31 cellular contexts compared by ENCODE assay signal in genomic region chr15:27092404-27092803, GRCh38.
"Had no signal": no experiment of that assay in that cellular context is flagged by ENCODE, and none has a peak within 500 bp of the region (broad histone marks: within the 10 kb centered on the region; RNA-seq: fewer than 3 reads in every experiment).

No MANE protein-coding gene starts in this region.

- H3K27me3 Mint-ChIP-seq: naive B cell; natural killer cell treated with Interleukin-12 subunit alpha and Interleukin-12 subunit beta and Interleukin-15 and Interleukin-18, amount 100 ng/mL, for 72 hours had no signal

- H3K27ac Mint-ChIP-seq: immature natural killer cell; naive B cell; natural killer cell treated with Interleukin-12 subunit alpha and Interleukin-12 subunit beta and Interleukin-15 and Interleukin-18, amount 100 ng/mL, for 72 hours; stimulated activated effector memory CD8-positive, alpha-beta T cell treated with anti-CD3 and anti-CD28 coated beads, Interleukin-12 subunit alpha, Interleukin-12 subunit beta, amount 100 ng/mL, for 72 hours had no signal

- H3K27ac ChIP-seq: coronary artery, esophagus squamous epithelium, heart right ventricle, lower lobe of right lung, ovary, testis, tibial artery, upper lobe of left lung had no signal

- ATAC-seq: heart right ventricle; left colon; left ventricle myocardium superior; lower lobe of right lung; mucosa of descending colon; sciatic nerve; stimulated activated effector memory CD8-positive, alpha-beta T cell treated with anti-CD3 and anti-CD28 coated beads, Interleukin-12 subunit alpha, Interleukin-12 subunit beta, amount 100 ng/mL, for 72 hours; stimulated activated naive CD8-positive, alpha-beta T cell treated with anti-CD3 and anti-CD28 coated beads, Interleukin-15, Interleukin-2, amounts not matched to agents 100 U/mL and 50 U/mL, for 24 hours had no signal

- H3K4me3 ChIP-seq: coronary artery, esophagus squamous epithelium, heart right ventricle, lower lobe of right lung, mucosa of descending colon, ovary, testis, tibial artery, upper lobe of left lung had no signal

- H3K27me3 ChIP-seq: esophagus squamous epithelium, ovary, testis, tibial artery, upper lobe of left lung had no signal

- H3K9me3 ChIP-seq: esophagus squamous epithelium, ovary, testis had no signal

- H3K4me1 Mint-ChIP-seq: immature natural killer cell; naive B cell; stimulated activated effector memory CD8-positive, alpha-beta T cell treated with anti-CD3 and anti-CD28 coated beads, Interleukin-12 subunit alpha, Interleukin-12 subunit beta, amount 100 ng/mL, for 72 hours had no signal

- H3K36me3 ChIP-seq: esophagus squamous epithelium, heart right ventricle, lower lobe of right lung, ovary, tibial artery, upper lobe of left lung had no signal

- FAIRE-seq: endothelial cell of umbilical vein, urothelium cell line had no signal

- H3K36me3 Mint-ChIP-seq: immature natural killer cell; naive B cell; natural killer cell treated with Interleukin-12 subunit alpha and Interleukin-12 subunit beta and Interleukin-15 and Interleukin-18, amount 100 ng/mL, for 72 hours; stimulated activated effector memory CD8-positive, alpha-beta T cell treated with anti-CD3 and anti-CD28 coated beads, Interleukin-12 subunit alpha, Interleukin-12 subunit beta, amount 100 ng/mL, for 72 hours had no signal

- H3K4me3 Mint-ChIP-seq: immature natural killer cell; naive B cell; natural killer cell treated with Interleukin-12 subunit alpha and Interleukin-12 subunit beta and Interleukin-15 and Interleukin-18, amount 100 ng/mL, for 72 hours; stimulated activated effector memory CD8-positive, alpha-beta T cell treated with anti-CD3 and anti-CD28 coated beads, Interleukin-12 subunit alpha, Interleukin-12 subunit beta, amount 100 ng/mL, for 72 hours had no signal

- H3K4me1 ChIP-seq: esophagus squamous epithelium, heart right ventricle, lower lobe of right lung, testis, tibial artery had no signal

- DNase-seq: dermis blood vessel endothelial cell; effector memory CD4-positive, alpha-beta T cell; esophagus squamous epithelium; foreskin melanocyte; glutamatergic neuron; heart right ventricle; hippocampal formation; immature natural killer cell; islet precursor cell; kidney glomerular epithelial cell; left colon; left ventricle myocardium superior; lower lobe of right lung; mucosa of descending colon; naive B cell; occipital lobe; ovary; posterior cingulate gyrus; stimulated activated CD4-positive, alpha-beta T cell treated with anti-CD3 and anti-CD28 coated beads, Interleukin-2, amount 100 ng/mL, for 24 hours; stimulated activated CD4-positive, alpha-beta T cell treated with anti-CD3 and anti-CD28 coated beads, Interleukin-4, amount 100 ng/mL, for 24 hours; stimulated activated naive CD8-positive, alpha-beta T cell treated with anti-CD3 and anti-CD28 coated beads, Interleukin-15, Interleukin-2, amounts not matched to agents 100 U/mL and 50 U/mL, for 24 hours; substantia nigra; testis; tibial artery; upper lobe of left lung had no signal
